ENCODE assay signal across 8 cellular contexts in the genomic region with DNA sequence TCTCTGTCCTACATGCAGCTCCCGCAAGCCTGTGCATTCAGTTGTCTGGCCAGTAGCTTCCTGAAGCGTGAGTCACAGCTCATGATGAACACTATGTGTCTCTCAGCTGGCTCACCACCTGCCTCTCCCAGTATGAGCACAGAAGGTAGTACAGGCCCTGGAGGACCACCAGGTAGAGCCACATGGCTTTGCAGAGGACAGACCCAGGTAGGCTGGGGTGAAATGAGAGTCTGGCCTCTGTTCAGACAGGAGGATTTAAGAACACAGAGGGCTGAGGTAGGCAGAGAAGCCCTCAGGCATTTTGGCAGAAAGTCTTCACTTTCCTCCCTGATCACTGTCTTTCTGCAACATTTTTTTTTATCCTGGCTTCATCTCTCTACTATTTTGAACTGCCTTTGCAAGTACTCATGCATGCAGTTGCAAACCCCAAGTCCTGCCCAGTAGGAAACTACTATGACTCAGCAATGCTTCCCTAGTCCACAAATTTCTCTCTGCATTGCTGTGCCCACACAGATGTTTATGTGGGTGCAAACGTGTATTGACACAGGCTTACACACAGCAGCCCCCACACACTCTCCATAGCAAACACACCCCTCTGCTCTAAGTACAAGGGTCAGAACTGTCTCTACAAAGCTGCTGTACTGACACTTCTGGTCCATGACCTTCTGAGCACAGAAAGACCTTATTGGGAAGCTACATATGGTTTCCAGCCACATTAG. TPM values are rescaled to one million over a fixed set of nuclear protein-coding genes. Genes with fewer than 3 reads are reported as not detected.
DNase-seq lines count a peak whose midpoint lies in the region; ATAC-seq and TF ChIP-seq lines count a peak whose summit lies in the region.

No MANE protein-coding gene starts in this region.

- H3K4me3 ChIP-seq in trophoblast cell (ENCODE audit: low read depth, low read length) (no peak overlapping the region), ascending aorta (no peak overlapping the region)

- no peaks in the 10 kb centered on the region for H3K79me2 ChIP-seq in trophoblast cell (ENCODE audit: control insufficient read depth, insufficient read depth, low read length, poor library complexity)

- ATAC-seq in HG03135 (IDR thresholded peaks at IDR 0.05; ENCODE audit: unreplicated experiment) = no peak

- H3K79me1 ChIP-seq in trophoblast cell (ENCODE audit: low read length) = no peaks in the 10 kb centered on the region

- no peak overlapping the region for H3K4me2 ChIP-seq in trophoblast cell (ENCODE audit: low read length)

- no peak overlapping the region for H2AFZ ChIP-seq in trophoblast cell (ENCODE audit: insufficient read depth, low read length, poor library complexity)

- DNase-seq in GF-D8 (lab: John Stamatoyannopoulos, UW) = peak; percentile 39
- peak; percentile 5 for DNase-seq in HT-29 (ENCODE audit: low spot score)
- peak; percentile 32 to 50 for DNase-seq in trophoblast cell
- no peak for DNase-seq in hippocampal formation (lab: John Stamatoyannopoulos, UW)
- no peak for DNase-seq in NCI-H2227 (lab: John Stamatoyannopoulos, UW; ENCODE audit: unreplicated experiment)
- DNase-seq in ascending aorta (ENCODE audit: low spot score in 2 of 2) = no peak

- H3K4ac ChIP-seq in trophoblast cell (ENCODE audit: low read depth, low read length) = no peak overlapping the region

- H3K36me3 ChIP-seq in trophoblast cell (ENCODE audit: control insufficient read depth in 1 of 2, insufficient read depth in 2 of 2, low read length in 2 of 2) (no peaks in the 10 kb centered on the region), ascending aorta (no peaks in the 10 kb centered on the region)

- H2BK5ac ChIP-seq in trophoblast cell (ENCODE audit: low read depth, low read length, poor library complexity) = no peak overlapping the region

- H3K27me3 ChIP-seq in trophoblast cell (ENCODE audit: insufficient read depth, low read length) = no peaks in the 10 kb centered on the region
- no peaks in the 10 kb centered on the region for H3K27me3 ChIP-seq in ascending aorta

- H3K18ac ChIP-seq in trophoblast cell (ENCODE audit: low read length) = no peak overlapping the region

- H3K9me3 ChIP-seq in trophoblast cell (ENCODE audit: insufficient read depth, low read depth, low read length) = peaks cover 5% of the 10 kb centered on the region
- H3K9me3 ChIP-seq in ascending aorta = peaks cover 0 to under 1% of the 10 kb centered on the region in 2 donors

- H2AK5ac ChIP-seq in trophoblast cell (ENCODE audit: low read length) = no peak overlapping the region

- H3K4me1 ChIP-seq in trophoblast cell (ENCODE audit: control insufficient read depth in 1 of 2, insufficient read depth in 2 of 2, low read length in 2 of 2) = peaks cover 0 to 6% of the 10 kb centered on the region in 2 experiments
- H3K4me1 ChIP-seq in ascending aorta = no peaks in the 10 kb centered on the region

- H3K9ac ChIP-seq in trophoblast cell (ENCODE audit: low read length) = no peak overlapping the region

- no peak overlapping the region for H4K8ac ChIP-seq in trophoblast cell (ENCODE audit: low read depth, low read length)

- no peak overlapping the region for H4K12ac ChIP-seq in trophoblast cell (ENCODE audit: low read depth, low read length)

- H4K91ac ChIP-seq in trophoblast cell (ENCODE audit: low read depth, low read length) = no peak overlapping the region

- TF ChIP-seq CTCF in ascending aorta (IDR thresholded peaks at IDR 0.05) = no peak

- intact Hi-C loops in ascending aorta (cut with DNase I) = no loop called here

- peak overlapping the region; percentile 50 for H3K23ac ChIP-seq in trophoblast cell (ENCODE audit: low read length)

- H3K14ac ChIP-seq in trophoblast cell (ENCODE audit: low read length) = no peak overlapping the region

- H3K27ac ChIP-seq in cingulate gyrus (ENCODE audit: low read depth, low read length) = peak overlapping the region; percentile 34
- H3K27ac ChIP-seq in trophoblast cell (ENCODE audit: low read depth, low read length) = no peak overlapping the region
- H3K27ac ChIP-seq in ascending aorta = no peak overlapping the region

- no peak overlapping the region for H2BK120ac ChIP-seq in trophoblast cell (ENCODE audit: insufficient read depth, low read length, poor library complexity)

- no peak overlapping the region for H2BK12ac ChIP-seq in trophoblast cell (ENCODE audit: low read length)

- no CpG with 5 or more reads among the region's 3 CpGs for WGBS in trophoblast cell (ENCODE audit: extremely low coverage, insufficient coverage, insufficient read length)

RNA-seq across cellular contexts. Expression of gene SDR9C7, which starts 7.2 kb away (rescaled TPM):
- not detected in 2 replicates for total RNA-seq in HT-29 (2014; rRNA removed; shearing (Covaris generic))
- 0.04 and 0.08 TPM in 2 replicates for polyA plus RNA-seq in trophoblast cell (2013)
- not detected for total RNA-seq in ascending aorta

RNA-seq across cellular contexts. Expression of gene RDH16, which starts 15.9 kb away (rescaled TPM):
- not detected in 2 replicates for total RNA-seq in HT-29 (2014; rRNA removed; shearing (Covaris generic))
- polyA plus RNA-seq in trophoblast cell (2013) = 0.12 and 0.17 TPM in 2 replicates
- 5.6 TPM for total RNA-seq in ascending aorta

Comparison
In these comparisons a context has a peak if more than half of its experiments do, and no peak if none do; other contexts are left out.
1. DNase-seq: peak in GF-D8 (single experiment), HT-29 (single experiment) and trophoblast cell (2 of 2); none in hippocampal formation (0 of 2), NCI-H2227 (single experiment) and ascending aorta (0 of 2).